In the genomic region with DNA sequence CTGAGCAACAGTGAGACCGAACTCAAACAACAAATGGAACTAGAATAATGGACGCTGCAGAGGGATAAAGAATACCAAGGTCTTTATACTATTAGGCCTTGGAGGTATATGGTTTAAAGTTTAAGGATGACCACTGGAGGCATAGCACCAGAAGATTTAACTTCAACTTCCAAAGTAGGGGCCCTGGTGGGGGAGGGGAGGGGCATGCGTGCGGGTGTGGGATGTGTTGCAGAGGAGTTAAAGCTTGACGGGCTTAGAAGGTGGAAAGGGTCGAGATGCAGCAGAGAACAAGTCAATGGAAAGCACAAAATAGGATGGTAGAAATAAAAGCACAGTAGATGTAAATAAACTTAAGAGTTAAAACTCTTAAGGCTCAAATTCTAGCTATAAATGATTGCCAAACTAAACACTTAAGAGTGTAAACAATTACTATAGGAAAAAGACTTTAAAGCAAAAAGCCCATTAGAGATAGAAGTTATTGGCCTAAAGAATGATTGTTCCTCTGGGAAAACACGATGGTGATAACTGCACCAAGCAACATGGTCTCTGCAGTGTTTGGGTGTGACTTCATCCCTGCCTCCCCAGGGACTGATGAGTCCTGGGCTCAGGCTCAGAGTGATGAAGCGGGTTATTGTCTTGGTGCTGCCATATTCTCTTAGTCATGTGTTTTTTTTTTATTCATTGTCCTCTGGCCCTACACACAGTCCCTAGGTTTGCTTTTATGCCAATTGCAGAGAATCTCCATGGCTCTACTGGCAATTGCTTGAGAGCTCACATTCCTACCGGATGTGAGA, we compare ENCODE assay signal across 9 cellular contexts. TPM values are rescaled to one million over a fixed set of nuclear protein-coding genes. Genes with fewer than 3 reads are reported as not detected.
DNase-seq lines count a peak whose midpoint lies in the region; ATAC-seq and TF ChIP-seq lines count a peak whose summit lies in the region.
"Had no signal": no experiment of that assay in that cellular context is flagged by ENCODE, and none has a peak within 500 bp of the region (broad histone marks: within the 10 kb centered on the region; RNA-seq: fewer than 3 reads in every experiment).

No MANE protein-coding gene starts in this region.

- 92% methylated on average over 6 to 9 of the region's 9 CpGs for WGBS in endodermal cell (ENCODE audit: insufficient coverage in 1 of 2, insufficient read length in 1 of 2), 2 experiments

- no peaks in the 10 kb centered on the region for H3K4me1 ChIP-seq in endodermal cell (ENCODE audit: control insufficient read depth, insufficient read depth, low read length)

- no peaks in the 10 kb centered on the region for H3K27me3 Mint-ChIP-seq in endodermal cell (ENCODE audit: insufficient read depth)
- no peaks in the 10 kb centered on the region for H3K27me3 Mint-ChIP-seq in T-helper 17 cell
- H3K27me3 Mint-ChIP-seq: naive thymus-derived CD4-positive, alpha-beta T cell had no signal

- peak; percentile 37 for DNase-seq in AG10803 (ENCODE audit: low read depth)
- DNase-seq in EH (ENCODE audit: low read depth), result peak; percentile 34
- DNase-seq in NCI-H345 treated with DMSO at 0.1 percent for 48 hours (lab: John Stamatoyannopoulos, UW; ENCODE audit: unreplicated experiment), result peak; percentile 36
- no peak for DNase-seq in endodermal cell
- DNase-seq in NCI-H1048 (lab: John Stamatoyannopoulos, UW), result no peak
- DNase-seq in T-helper 17 cell, result no peak
- no peak for DNase-seq in NCI-H1092 (lab: John Stamatoyannopoulos, UW)
- DNase-seq in C1 segment of cervical spinal cord (lab: John Stamatoyannopoulos, UW), result no peak
- DNase-seq: naive thymus-derived CD4-positive, alpha-beta T cell had no signal

- H3K4me3 ChIP-seq in AG10803 (ENCODE audit: low read length) (no peak overlapping the region), endodermal cell (ENCODE audit: low read length) (no peak overlapping the region)

- peaks cover 27% of the 10 kb centered on the region for H3K36me3 ChIP-seq in endodermal cell (ENCODE audit: control insufficient read depth, insufficient read depth, low read length)

- no peaks in the 10 kb centered on the region for H3K9me3 Mint-ChIP-seq in endodermal cell
- H3K9me3 Mint-ChIP-seq: naive thymus-derived CD4-positive, alpha-beta T cell had no signal

- no peak for TF ChIP-seq CTCF in AG10803 (conservative IDR thresholded peaks at IDR 0.05; ENCODE audit: low read length)
- TF ChIP-seq CTCF in endodermal cell (conservative IDR thresholded peaks at IDR 0.05), result no peak

- no peak for ATAC-seq in T-helper 17 cell
- ATAC-seq: naive thymus-derived CD4-positive, alpha-beta T cell had no signal

- H3K4me1 Mint-ChIP-seq in endodermal cell (peaks cover 29% of the 10 kb centered on the region), T-helper 17 cell (peaks cover 4% of the 10 kb centered on the region)

- H3K27ac Mint-ChIP-seq in endodermal cell, result peak overlapping the region; percentile 27
- no peak overlapping the region for H3K27ac Mint-ChIP-seq in T-helper 17 cell

- H3K27me3 ChIP-seq in endodermal cell (ENCODE audit: control insufficient read depth, insufficient read depth, low read length, poor library complexity, severe bottlenecking), result no peaks in the 10 kb centered on the region

- H3K9ac ChIP-seq in endodermal cell (ENCODE audit: extremely low read depth, low read length, poor library complexity, severe bottlenecking), result no peak overlapping the region

- H3K36me3 Mint-ChIP-seq in endodermal cell (ENCODE audit: low read depth) (peaks cover 16% of the 10 kb centered on the region), T-helper 17 cell (ENCODE audit: low read depth) (peaks cover 4% of the 10 kb centered on the region)

- no peak overlapping the region for H3K27ac ChIP-seq in endodermal cell (ENCODE audit: low read depth, low read length)

- H3K4me3 Mint-ChIP-seq in endodermal cell (no peak overlapping the region), T-helper 17 cell (no peak overlapping the region)
- H3K4me3 Mint-ChIP-seq: naive thymus-derived CD4-positive, alpha-beta T cell had no signal

- no peaks in the 10 kb centered on the region for H3K9me3 ChIP-seq in endodermal cell (ENCODE audit: control insufficient read depth, low read length)
- no peaks in the 10 kb centered on the region for H3K9me3 ChIP-seq in T-helper 17 cell (ENCODE audit: control insufficient read depth, low read length, poor library complexity, severe bottlenecking)

RNA-seq across cellular contexts. Expression of a gene that starts 13.0 kb away (rescaled TPM):
- total RNA-seq in endodermal cell (100 to 1,000 TPM; 142 to 157 TPM), T-helper 17 cell (1 to 10 TPM in 1 of 2 donors, under 1 TPM in 1; 0.32 to 1.7 TPM)
- polyA plus RNA-seq in endodermal cell (2013, experiment 1 of 2), result 152 TPM
- 130 TPM for polyA plus RNA-seq in endodermal cell (2013, experiment 2 of 2)
- polyA plus RNA-seq: naive thymus-derived CD4-positive, alpha-beta T cell had no signal

RNA-seq across cellular contexts. Expression of a gene that starts 55.3 kb away (rescaled TPM):
- under 1 TPM; 0.29 to 0.44 TPM for total RNA-seq in endodermal cell
- 0.14 TPM for polyA plus RNA-seq in endodermal cell (2013, experiment 1 of 2)
- 0.50 TPM for polyA plus RNA-seq in endodermal cell (2013, experiment 2 of 2)
- total RNA-seq in T-helper 17 cell, result not detected
- polyA plus RNA-seq: naive thymus-derived CD4-positive, alpha-beta T cell had no signal

Comparison
In these comparisons a context has a peak if more than half of its experiments do, and no peak if none do; other contexts are left out.
1. DNase-seq: peak in AG10803 (single experiment), EH (single experiment) and NCI-H345 treated with DMSO at 0.1 percent for 48 hours (single experiment); none in endodermal cell (single experiment), NCI-H1048 (single experiment), T-helper 17 cell (0 of 3), NCI-H1092 (single experiment) and C1 segment of cervical spinal cord (0 of 14).
2. RNA of a gene that starts 13.0 kb away (total RNA-seq): 142 to 157 TPM in endodermal cell; 0.32 to 1.7 TPM in T-helper 17 cell; every median in the first group is over 10 times any median in the second.